ENCODE assay signal across 17 cellular contexts in genomic region chr11:18668131-18668530, GRCh38. TPM values are rescaled to one million over a fixed set of nuclear protein-coding genes. Genes with fewer than 3 reads are reported as not detected.
DNase-seq lines count a peak whose midpoint lies in the region; FAIRE-seq and TF ChIP-seq lines count a peak whose summit lies in the region.
"Had no signal": no experiment of that assay in that cellular context is flagged by ENCODE, and none has a peak within 500 bp of the region (broad histone marks: within the 10 kb centered on the region; RNA-seq: fewer than 3 reads in every experiment).

No MANE protein-coding gene starts in this region.

- H2BK12ac ChIP-seq in H1 (ENCODE audit: low read depth, low read length) (no peak overlapping the region), neuronal stem cell (ENCODE audit: low read length) (no peak overlapping the region)

- H3K9ac ChIP-seq in H1 (replicated peaks in 1 of 4; ENCODE audit: extremely low read depth in 1 of 4, low read depth in 3 of 4, low read length in 3 of 4), result no peak overlapping the region
- no peak overlapping the region for H3K9ac ChIP-seq in neuronal stem cell (ENCODE audit: low read depth, low read length, poor library complexity)

- H2AFZ ChIP-seq in PC-9 (peak overlapping the region; percentile 66; the same call in 1 of the 2 replicates), H1 (ENCODE audit: low read length) (peak overlapping the region; percentile 36; the same call in 1 of the 2 replicates), neuronal stem cell (ENCODE audit: low read length) (peak overlapping the region; percentile 7)

- no peak overlapping the region for H3K18ac ChIP-seq in H1 (ENCODE audit: extremely low read depth, low read length)
- H3K18ac ChIP-seq in neuronal stem cell (ENCODE audit: low read length), result no peak overlapping the region

- TF ChIP-seq RAD21 in H1 (IDR thresholded peaks at IDR 0.05 in 1 of 2, conservative IDR thresholded peaks at IDR 0.05 in 1 of 2; ENCODE audit: low read depth in 2 of 2, low read length in 2 of 2), result no peak

- H2BK5ac ChIP-seq in H1 (ENCODE audit: low read depth, low read length) (no peak overlapping the region), neuronal stem cell (ENCODE audit: low read length) (no peak overlapping the region)

- H4K8ac ChIP-seq in H1 (ENCODE audit: extremely low read depth, insufficient read depth, low read length), result no peak overlapping the region
- no peak overlapping the region for H4K8ac ChIP-seq in neuronal stem cell (ENCODE audit: low read depth, low read length)

- H2BK20ac ChIP-seq in H1 (ENCODE audit: low read length), result no peak overlapping the region

- no peak overlapping the region for H3K56ac ChIP-seq in H1 (replicated peaks; ENCODE audit: insufficient read length, low read depth, low read length)

- H3K23me2 ChIP-seq in H1 (ENCODE audit: low read depth, low read length), result no peaks in the 10 kb centered on the region

- H3K4me2 ChIP-seq in PC-9, result peak overlapping the region; percentile 75
- no peak overlapping the region for H3K4me2 ChIP-seq in H1 (ENCODE audit: insufficient read depth in 1 of 2, low read depth in 2 of 2, low read length in 2 of 2)
- H3K4me2 ChIP-seq in neuronal stem cell (ENCODE audit: insufficient read depth, low read length, poor library complexity, severe bottlenecking), result no peak overlapping the region
- H3K4me2 ChIP-seq: smooth muscle cell had no signal

- DNase-seq in H4 (ENCODE audit: low spot score) (peak; percentile 27), PC-9 (no peak), H1 (ENCODE audit: low read depth in 1 of 2, low spot score in 2 of 2) (no peak), neuronal stem cell (ENCODE audit: low spot score) (no peak), NCI-H748 treated with DMSO at 0.1 percent for 48 hours (lab: John Stamatoyannopoulos, UW) (no peak), suprapubic skin (ENCODE audit: low spot score in 2 of 2) (no peak), esophagus squamous epithelium (lab: John Stamatoyannopoulos, UW) (no peak)
- DNase-seq: activated effector memory CD4-positive, alpha-beta T cell treated with anti-CD3 and anti-CD28 coated beads, Interleukin-2, amount 50 U/mL, for 16 hours; anterior cingulate cortex; COR-L47; NCI-H1417 treated with DMSO at 0.1 percent for 48 hours; NCI-H524; stimulated activated CD4-positive, alpha-beta T cell treated with anti-CD3 and anti-CD28 coated beads, Interleukin-4, amount 100 ng/mL, for 1 hour; stomach; upper lobe of right lung had no signal

- POLR2A ChIA-PET in PC-9 (lab: Charles Lee; ENCODE audit: unreplicated experiment) (no interaction called here), H1 (lab: Charles Lee; ENCODE audit: partially characterized antibody) (no interaction called here)

- CTCF ChIA-PET in PC-9 (lab: Charles Lee), result interaction anchor here (0.6 kb wide), 2 partner anchors 13 to 296 kb away, joined by 5 to 7 read pairs; no protein-coding TSS in a partner anchor
- CTCF ChIA-PET in H1 (lab: Charles Lee; ENCODE audit: partially characterized antibody), result interaction anchor here (1.0 to 1.5 kb wide), 3 partner anchors 15 to 128 kb away, joined by 3 to 5 read pairs (median 4); no protein-coding TSS in a partner anchor

- no peak for TF ChIP-seq CTCF in PC-9 (conservative IDR thresholded peaks at IDR 0.05)
- TF ChIP-seq CTCF in H1 (IDR thresholded peaks at IDR 0.05; ENCODE audit: control extremely low read depth in 1 of 3, insufficient read depth in 1 of 3, low read depth in 1 of 3, low read length in 3 of 3), result no peak
- no peak for TF ChIP-seq CTCF in suprapubic skin (IDR thresholded peaks at IDR 0.05)
- TF ChIP-seq CTCF in esophagus squamous epithelium (IDR thresholded peaks at IDR 0.05), result no peak

- H3K79me2 ChIP-seq in PC-9 (ENCODE audit: low read depth) (no peaks in the 10 kb centered on the region), H1 (ENCODE audit: control insufficient read depth in 1 of 2, insufficient read depth in 2 of 2, low read length in 2 of 2) (no peaks in the 10 kb centered on the region)

- H3K14ac ChIP-seq in H1 (ENCODE audit: insufficient read length) (no peak overlapping the region), neuronal stem cell (ENCODE audit: low read length) (no peak overlapping the region)

- no peak overlapping the region for H4K5ac ChIP-seq in H1 (ENCODE audit: insufficient read length, low read depth, low read length)

- no peak overlapping the region for H2AK5ac ChIP-seq in H1 (ENCODE audit: low read depth, low read length)
- H2AK5ac ChIP-seq in neuronal stem cell (ENCODE audit: low read depth, low read length), result no peak overlapping the region

- H2BK120ac ChIP-seq in H1 (replicated peaks; ENCODE audit: low read depth, low read length), result no peak overlapping the region
- no peak overlapping the region for H2BK120ac ChIP-seq in neuronal stem cell (ENCODE audit: low read depth, low read length)

- no peaks in the 10 kb centered on the region for H3K9me2 ChIP-seq in PC-9 (ENCODE audit: insufficient read depth)

- TF ChIP-seq EP300 in H1 (IDR thresholded peaks at IDR 0.05; ENCODE audit: borderline replicate concordance in 1 of 2, low read depth in 2 of 2, low read length in 2 of 2), result no peak
- no peak for TF ChIP-seq EP300 in suprapubic skin (IDR thresholded peaks at IDR 0.05)

- H3F3A ChIP-seq in PC-9 (ENCODE audit: insufficient read depth, low read depth), result peaks cover 35% of the 10 kb centered on the region

- H3K23ac ChIP-seq in H1 (ENCODE audit: insufficient read length) (peak overlapping the region; percentile 2), neuronal stem cell (ENCODE audit: low read depth, low read length, poor library complexity) (no peak overlapping the region)

- BruUV-seq in PC-9 (replicated peaks; lab: Mats Ljungman, UMichigan), result no TSS peak

- no peak overlapping the region for H2BK15ac ChIP-seq in H1 (ENCODE audit: low read length)
- no peak overlapping the region for H2BK15ac ChIP-seq in neuronal stem cell (ENCODE audit: low read length)

- H3K36me3 ChIP-seq in PC-9 (ENCODE audit: low read depth) (no peaks in the 10 kb centered on the region), H1 (ENCODE audit: control insufficient read depth in 2 of 4, insufficient read depth in 4 of 4, low read length in 3 of 4) (no peaks in the 10 kb centered on the region), neuronal stem cell (replicated peaks in 1 of 2; ENCODE audit: control insufficient read depth in 2 of 2, insufficient read depth in 2 of 2, low read length in 2 of 2) (no peaks in the 10 kb centered on the region), suprapubic skin (no peaks in the 10 kb centered on the region), esophagus squamous epithelium (no peaks in the 10 kb centered on the region)
- H3K36me3 ChIP-seq: stomach, upper lobe of right lung had no signal

- H3K27ac ChIP-seq in PC-9, result peak overlapping the region; percentile 85
- no peak overlapping the region for H3K27ac ChIP-seq in H1 (ENCODE audit: low read depth, low read length)
- H3K27ac ChIP-seq in neuronal stem cell (replicated peaks; ENCODE audit: low read length), result no peak overlapping the region
- no peak overlapping the region for H3K27ac ChIP-seq in suprapubic skin
- H3K27ac ChIP-seq in esophagus squamous epithelium, result no peak overlapping the region
- H3K27ac ChIP-seq: stomach, upper lobe of right lung had no signal

- no peak for FAIRE-seq in H1 (lab: Jason Lieb, UNC)

- H3K27me3 ChIP-seq in PC-9 (ENCODE audit: insufficient read depth, low read depth), result no peaks in the 10 kb centered on the region
- no peaks in the 10 kb centered on the region for H3K27me3 ChIP-seq in H1 (replicated peaks in 1 of 4; ENCODE audit: control insufficient read depth in 3 of 4, extremely low read depth in 1 of 4, insufficient read depth in 3 of 4, low read length in 3 of 4)
- no peaks in the 10 kb centered on the region for H3K27me3 ChIP-seq in neuronal stem cell (ENCODE audit: control insufficient read depth in 3 of 3, insufficient read depth in 3 of 3, low read depth in 1 of 3, low read length in 3 of 3)
- H3K27me3 ChIP-seq in suprapubic skin, result no peaks in the 10 kb centered on the region
- no peaks in the 10 kb centered on the region for H3K27me3 ChIP-seq in esophagus squamous epithelium
- H3K27me3 ChIP-seq: stomach, upper lobe of right lung had no signal

- peaks cover 52% of the 10 kb centered on the region for H3K4me1 ChIP-seq in PC-9 (replicated peaks; ENCODE audit: insufficient read depth)
- peaks cover 0 to 2% (median under 1%) of the 10 kb centered on the region in 4 experiments; a peak in 2 of 7 replicates for H3K4me1 ChIP-seq in H1 (replicated peaks in 1 of 4; ENCODE audit: control insufficient read depth in 3 of 4, insufficient read depth in 4 of 4, low read length in 3 of 4)
- H3K4me1 ChIP-seq in neuronal stem cell (ENCODE audit: control insufficient read depth in 2 of 2, insufficient read depth in 1 of 2, low read depth in 1 of 2, low read length in 2 of 2), result no peaks in the 10 kb centered on the region
- peaks cover 4% of the 10 kb centered on the region for H3K4me1 ChIP-seq in suprapubic skin
- H3K4me1 ChIP-seq in esophagus squamous epithelium, result peaks cover 0 to 16% (median 6%) of the 10 kb centered on the region in 3 donors
- H3K4me1 ChIP-seq: stomach, upper lobe of right lung had no signal

- H3K4ac ChIP-seq in H1 (replicated peaks; ENCODE audit: insufficient read length, low read depth, low read length) (no peak overlapping the region), neuronal stem cell (ENCODE audit: low read length) (no peak overlapping the region)

- TF ChIP-seq POLR2A in H1 (IDR thresholded peaks at IDR 0.05; ENCODE audit: control extremely low read depth in 1 of 2, low read depth in 2 of 2, low read length in 2 of 2), result no peak
- TF ChIP-seq POLR2A in suprapubic skin (IDR thresholded peaks at IDR 0.05), result no peak
- no peak for TF ChIP-seq POLR2A in esophagus squamous epithelium (IDR thresholded peaks at IDR 0.05)

- H3K9me3 ChIP-seq in PC-9 (ENCODE audit: insufficient read depth, low read depth) (no peaks in the 10 kb centered on the region), H1 (ENCODE audit: insufficient read depth in 2 of 2, low read depth in 1 of 2, low read length in 1 of 2) (no peaks in the 10 kb centered on the region), neuronal stem cell (replicated peaks in 1 of 2; ENCODE audit: control insufficient read depth in 2 of 2, insufficient read depth in 1 of 2, low read depth in 1 of 2, low read length in 2 of 2) (no peaks in the 10 kb centered on the region), suprapubic skin (no peaks in the 10 kb centered on the region), esophagus squamous epithelium (no peaks in the 10 kb centered on the region)
- H3K9me3 ChIP-seq: stomach, upper lobe of right lung had no signal

- intact Hi-C loops in PC-9 (cut with micrococcal nuclease; ENCODE audit: unreplicated experiment), result loop anchor here (2.0 kb wide), 1 partner anchor 33 kb away; the partner anchor contains the start of gene SPTY2D1
- intact Hi-C loops in esophagus squamous epithelium (cut with DNase I), result no loop called here

- WGBS in H1 (ENCODE audit: extremely low coverage in 1 of 2, insufficient coverage in 1 of 2, insufficient read length in 1 of 2, insufficient replicate concordance in 2 of 2, low coverage in 1 of 2, low lambda C conversion rate in 2 of 2, missing lambda C conversion rate in 1 of 2), 2 experiments, result 90% methylated on average over 4 of the region's 4 CpGs; no CpG with 5 or more reads in 1 of the 2 experiments
- no CpG with 5 or more reads among the region's 4 CpGs for WGBS in neuronal stem cell (ENCODE audit: extremely low coverage in 2 of 2, insufficient read length in 2 of 2, insufficient replicate concordance in 1 of 2), 2 donors
- WGBS in suprapubic skin, result 57% methylated on average over 4 of the region's 4 CpGs
- WGBS in esophagus squamous epithelium, 2 donors, result 65 to 75% methylated on average over 4 of the region's 4 CpGs

- H4K20me1 ChIP-seq in PC-9 (ENCODE audit: insufficient read depth) (no peaks in the 10 kb centered on the region), H1 (replicated peaks in 1 of 2; ENCODE audit: control insufficient read depth in 1 of 2, insufficient read depth in 2 of 2, low read length in 2 of 2) (no peaks in the 10 kb centered on the region)

- H3K79me1 ChIP-seq in H1 (ENCODE audit: low read depth, low read length), result no peaks in the 10 kb centered on the region
- H3K79me1 ChIP-seq in neuronal stem cell (ENCODE audit: low read depth, low read length), result no peaks in the 10 kb centered on the region

- no peak overlapping the region for H3K4me3 ChIP-seq in PC-9
- no peak overlapping the region for H3K4me3 ChIP-seq in H1 (ENCODE audit: extremely low read depth in 1 of 4, insufficient read depth in 2 of 4, low read depth in 3 of 4, low read length in 4 of 4)
- no peak overlapping the region for H3K4me3 ChIP-seq in neuronal stem cell (ENCODE audit: low read length in 2 of 2)
- H3K4me3 ChIP-seq in suprapubic skin, result no peak overlapping the region
- H3K4me3 ChIP-seq in esophagus squamous epithelium, result no peak overlapping the region
- H3K4me3 ChIP-seq: smooth muscle cell, stomach, upper lobe of right lung had no signal

- H4K91ac ChIP-seq in H1 (replicated peaks; ENCODE audit: insufficient read length, low read length), result no peak overlapping the region
- no peak overlapping the region for H4K91ac ChIP-seq in neuronal stem cell (ENCODE audit: low read depth, low read length, poor library complexity)

RNA-seq across cellular contexts. Expression of gene TMEM86A, which starts 30.4 kb away (rescaled TPM):
- total RNA-seq in H4 (2014; rRNA removed; shearing (Covaris generic)), result 3.5 and 3.8 TPM in 2 replicates
- 1.4 and 2.1 TPM in 2 replicates for total RNA-seq in PC-9 (2021)
- 1.7 and 2.0 TPM in 2 replicates for total RNA-seq in H1 (2021; fragmentation: NEBNext Ultra II Directional; extraction: Animal tissue kit (Norgen Biotek cat#: 25700))
- 1.5 and 2.4 TPM in 2 replicates for polyA plus RNA-seq in H1 (2011; rRNA removed)
- polyA plus RNA-seq in H1 (2011; cell fraction: cytosol; rRNA removed), result 2.1 TPM
- polyA plus RNA-seq in H1 (2011; cell fraction: nucleus; rRNA removed), result 5.1 TPM
- polyA plus RNA-seq in H1 (2012, experiment 1 of 2), result 1.4 to 2.6 TPM (median 1.7 TPM) in 4 replicates
- polyA plus RNA-seq in H1 (2012, experiment 2 of 2), result 1.8 TPM
- 1.4 TPM for polyA plus RNA-seq in H1 (2013, experiment 1 of 2)
- 1.6 TPM for polyA plus RNA-seq in H1 (2013, experiment 2 of 2)
- polyA minus RNA-seq in H1 (2011; rRNA and poly(A)+ RNA removed), result 1.8 and 4.3 TPM in 2 replicates
- polyA minus RNA-seq in H1 (2011; cell fraction: cytosol; rRNA and poly(A)+ RNA removed), result 1.0 TPM
- polyA minus RNA-seq in H1 (2011; cell fraction: nucleus; rRNA and poly(A)+ RNA removed), result 7.3 TPM
- 1.2 TPM for polyA plus RNA-seq in neuronal stem cell (2013, experiment 1 of 2)
- 1.4 TPM for polyA plus RNA-seq in neuronal stem cell (2013, experiment 2 of 2)
- total RNA-seq in suprapubic skin, result 10 to 100 TPM; 17.1 to 57.0 (median 41.1) TPM
- total RNA-seq in esophagus squamous epithelium, result 1 to 10 TPM in 3 of 4 donors, under 1 TPM in 1; 0.97 to 4.8 (median 1.5) TPM

RNA-seq across cellular contexts. Expression of gene SPTY2D1, which starts 34.0 kb away (rescaled TPM):
- total RNA-seq in H4 (2014; rRNA removed; shearing (Covaris generic)), result 15.3 and 24.5 TPM in 2 replicates
- total RNA-seq in PC-9 (2021), result 22.3 and 23.7 TPM in 2 replicates
- total RNA-seq in H1 (2021; fragmentation: NEBNext Ultra II Directional; extraction: Animal tissue kit (Norgen Biotek cat#: 25700)), result 17.1 and 17.6 TPM in 2 replicates
- 4.9 and 6.0 TPM in 2 replicates for polyA plus RNA-seq in H1 (2011; rRNA removed)
- 7.6 TPM for polyA plus RNA-seq in H1 (2011; cell fraction: cytosol; rRNA removed)
- polyA plus RNA-seq in H1 (2011; cell fraction: nucleus; rRNA removed), result 7.3 TPM
- 7.1 to 9.0 TPM (median 8.1 TPM) in 4 replicates for polyA plus RNA-seq in H1 (2012, experiment 1 of 2)
- polyA plus RNA-seq in H1 (2012, experiment 2 of 2), result 0.62 TPM
- 8.9 TPM for polyA plus RNA-seq in H1 (2013, experiment 1 of 2)
- polyA plus RNA-seq in H1 (2013, experiment 2 of 2), result 8.7 TPM
- 9.9 and 14.0 TPM in 2 replicates for polyA minus RNA-seq in H1 (2011; rRNA and poly(A)+ RNA removed)
- 5.7 TPM for polyA minus RNA-seq in H1 (2011; cell fraction: cytosol; rRNA and poly(A)+ RNA removed)
- 7.8 TPM for polyA minus RNA-seq in H1 (2011; cell fraction: nucleus; rRNA and poly(A)+ RNA removed)
- 8.8 TPM for polyA plus RNA-seq in neuronal stem cell (2013, experiment 1 of 2)
- polyA plus RNA-seq in neuronal stem cell (2013, experiment 2 of 2), result 9.1 TPM
- total RNA-seq in suprapubic skin, result 10 to 100 TPM; 17.6 to 31.4 (median 27.3) TPM
- 10 to 100 TPM; 16.6 to 30.9 (median 19.0) TPM for total RNA-seq in esophagus squamous epithelium

RNA-seq across cellular contexts. Expression of gene IGSF22, which starts 57.9 kb away (rescaled TPM):
- not detected in 2 replicates for total RNA-seq in H4 (2014; rRNA removed; shearing (Covaris generic))
- 0.33 and 0.63 TPM in 2 replicates for total RNA-seq in PC-9 (2021)
- not detected in 2 replicates for total RNA-seq in H1 (2021; fragmentation: NEBNext Ultra II Directional; extraction: Animal tissue kit (Norgen Biotek cat#: 25700))
- polyA plus RNA-seq in H1 (2011; rRNA removed), result 0.06 and 0.14 TPM in 2 replicates
- polyA plus RNA-seq in H1 (2011; cell fraction: cytosol; rRNA removed), result 0.09 TPM
- 0.24 TPM for polyA plus RNA-seq in H1 (2011; cell fraction: nucleus; rRNA removed)
- 0.05 to 0.61 TPM (median 0.11 TPM) in 3 of 4 replicates, not detected in the other for polyA plus RNA-seq in H1 (2012, experiment 1 of 2)
- polyA plus RNA-seq in H1 (2012, experiment 2 of 2), result 0.34 TPM
- polyA plus RNA-seq in H1 (2013, experiment 1 of 2), result 0.04 TPM
- 0.02 TPM for polyA plus RNA-seq in H1 (2013, experiment 2 of 2)
- polyA minus RNA-seq in H1 (2011; rRNA and poly(A)+ RNA removed), result 0.03 and 0.07 TPM in 2 replicates
- not detected for polyA minus RNA-seq in H1 (2011; cell fraction: cytosol; rRNA and poly(A)+ RNA removed)
- 1.1 TPM for polyA minus RNA-seq in H1 (2011; cell fraction: nucleus; rRNA and poly(A)+ RNA removed)
- 0.04 TPM for polyA plus RNA-seq in neuronal stem cell (2013, experiment 1 of 2)
- 0.08 TPM for polyA plus RNA-seq in neuronal stem cell (2013, experiment 2 of 2)
- 1 to 10 TPM in 1 of 4 donors, not detected in 3; 2.3 TPM for total RNA-seq in suprapubic skin
- total RNA-seq in esophagus squamous epithelium, result under 1 TPM in 1 of 4 donors, not detected in 3; under 0.01 TPM
- total RNA-seq: pulmonary artery endothelial cell, smooth muscle cell had no signal
- polyA plus RNA-seq: smooth muscle cell had no signal

Comparison
In these comparisons a context has a peak if more than half of its experiments do, and no peak if none do; other contexts are left out.
1. H2AFZ ChIP-seq: peak in every context shown above with its lines; median percentile 66 in PC-9; 36 in H1; 7 in neuronal stem cell.